25 cellular contexts compared by ENCODE assay signal in the genomic region with DNA sequence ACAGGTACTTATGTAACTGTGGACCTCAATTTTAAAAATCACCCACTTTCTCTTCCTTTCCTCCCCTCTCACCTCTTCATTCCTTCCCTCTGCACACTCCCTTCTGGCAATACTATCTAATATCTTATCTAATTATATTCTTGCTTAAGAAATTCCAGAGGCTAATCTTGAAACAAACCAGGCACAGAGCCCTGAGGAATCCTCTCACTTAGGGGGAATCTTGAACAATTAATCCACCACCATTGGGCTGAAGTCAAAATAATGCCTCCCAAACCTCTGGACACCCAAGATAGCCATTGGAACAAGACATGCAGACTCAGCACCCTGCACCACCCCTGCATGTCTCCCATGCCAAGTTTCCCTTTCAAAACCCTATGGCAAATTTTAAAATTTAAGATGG. TPM values are rescaled to one million over a fixed set of nuclear protein-coding genes. Genes with fewer than 3 reads are reported as not detected.
DNase-seq lines count a peak whose midpoint lies in the region; ATAC-seq and TF ChIP-seq lines count a peak whose summit lies in the region.
"Had no signal": no experiment of that assay in that cellular context is flagged by ENCODE, and none has a peak within 500 bp of the region (broad histone marks: within the 10 kb centered on the region; RNA-seq: fewer than 3 reads in every experiment).

No MANE protein-coding gene starts in this region.

- H3K9ac ChIP-seq in mammary epithelial cell (ENCODE audit: insufficient read depth, low read length) = no peak overlapping the region
- H3K9ac ChIP-seq in Karpas-422 (ENCODE audit: low read length) = no peak overlapping the region

- no peak overlapping the region; the same call in 1 of the 2 replicates for H3K4me3 Mint-ChIP-seq in HFFc6
- H3K4me3 Mint-ChIP-seq: CD4-positive, alpha-beta memory T cell had no signal

- intact Hi-C loops in mammary epithelial cell (cut with micrococcal nuclease) = loop anchor here (1.0 to 5.0 kb wide), 3 partner anchors 44 to 233 kb away; partner anchors contain the start of gene KRTAP4-8

- H3K4me2 ChIP-seq in mammary epithelial cell (ENCODE audit: insufficient read depth, low read depth, low read length) (no peak overlapping the region), osteoblast (ENCODE audit: insufficient read depth, low read length) (no peak overlapping the region), Karpas-422 (ENCODE audit: low read depth, low read length, poor library complexity, severe bottlenecking) (no peak overlapping the region)
- H3K4me2 ChIP-seq: A549 had no signal

- H4K20me1 ChIP-seq in mammary epithelial cell (ENCODE audit: insufficient read depth, low read length) (no peaks in the 10 kb centered on the region), osteoblast (ENCODE audit: insufficient read depth, low read length) (no peaks in the 10 kb centered on the region), Karpas-422 (ENCODE audit: insufficient read depth, low read depth, low read length) (no peaks in the 10 kb centered on the region)

- no peaks in the 10 kb centered on the region for H3K27me3 ChIP-seq in RWPE2 (ENCODE audit: insufficient read depth, poor library complexity, severe bottlenecking)
- H3K27me3 ChIP-seq in mammary epithelial cell (ENCODE audit: insufficient read depth, low read length) = no peaks in the 10 kb centered on the region
- no peaks in the 10 kb centered on the region for H3K27me3 ChIP-seq in osteoblast (ENCODE audit: insufficient read depth, low read length)
- H3K27me3 ChIP-seq in Karpas-422 (ENCODE audit: low read length) = no peaks in the 10 kb centered on the region

- no peak for TF ChIP-seq CTCF in HFFc6 (IDR thresholded peaks at IDR 0.05)
- no peak for TF ChIP-seq CTCF in RWPE2 (IDR thresholded peaks at IDR 0.05; ENCODE audit: poor library complexity, severe bottlenecking)
- no peak for TF ChIP-seq CTCF in mammary epithelial cell (conservative IDR thresholded peaks at IDR 0.05 in 1 of 2, IDR thresholded peaks at IDR 0.05 in 1 of 2; ENCODE audit: extremely low read depth in 1 of 2, insufficient read depth in 1 of 2, low read depth in 1 of 2, low read length in 2 of 2)
- no peak for TF ChIP-seq CTCF in osteoblast (IDR thresholded peaks at IDR 0.05; ENCODE audit: extremely low read depth, low read depth, low read length)

- H3K27ac ChIP-seq in RWPE2 (ENCODE audit: poor library complexity, severe bottlenecking) (peak overlapping the region; percentile 31), mammary epithelial cell (ENCODE audit: insufficient read depth, low read depth, low read length) (peak overlapping the region; percentile 49), osteoblast (ENCODE audit: low read depth, low read length) (peak overlapping the region; percentile 69), Karpas-422 (ENCODE audit: low read length) (no peak overlapping the region)
- H3K27ac ChIP-seq: A549 had no signal

- H3K36me3 ChIP-seq in RWPE2 (ENCODE audit: low read depth) = no peaks in the 10 kb centered on the region
- H3K36me3 ChIP-seq in mammary epithelial cell (ENCODE audit: insufficient read depth, low read length) = no peaks in the 10 kb centered on the region
- no peaks in the 10 kb centered on the region for H3K36me3 ChIP-seq in osteoblast (ENCODE audit: insufficient read depth, low read length)
- no peaks in the 10 kb centered on the region for H3K36me3 ChIP-seq in Karpas-422 (ENCODE audit: insufficient read depth, low read length)
- H3K36me3 ChIP-seq: HAP-1 had no signal

- no peaks in the 10 kb centered on the region for H3K9me2 ChIP-seq in Karpas-422 (replicated peaks; ENCODE audit: insufficient read depth, low read length)

- H3K9me3 ChIP-seq in RWPE2 (ENCODE audit: severe bottlenecking) = peaks cover 3% of the 10 kb centered on the region
- H3K9me3 ChIP-seq in mammary epithelial cell (replicated peaks; ENCODE audit: insufficient read depth, low read length) = peaks cover 9% of the 10 kb centered on the region
- peaks cover 2% of the 10 kb centered on the region for H3K9me3 ChIP-seq in osteoblast (ENCODE audit: low read depth, low read length)
- peaks cover 3% of the 10 kb centered on the region; the same call in 1 of the 2 replicates for H3K9me3 ChIP-seq in Karpas-422 (ENCODE audit: low read length)
- H3K9me3 ChIP-seq: HAP-1 had no signal

- H3K4me1 Mint-ChIP-seq in HFFc6 (ENCODE audit: low read depth) = peaks cover 23% of the 10 kb centered on the region

- no peak for ATAC-seq in RWPE2 (ENCODE audit: low read depth)
- ATAC-seq in stimulated activated naive CD8-positive, alpha-beta T cell treated with anti-CD3 and anti-CD28 coated beads, Interleukin-15, Interleukin-2, amounts not matched to agents 100 U/mL and 50 U/mL, for 24 hours = no peak
- ATAC-seq: A549 had no signal

- H3K27me3 Mint-ChIP-seq in HFFc6 (ENCODE audit: insufficient read depth) = no peaks in the 10 kb centered on the region

- H3K79me2 ChIP-seq in mammary epithelial cell (ENCODE audit: insufficient read depth, low read length) = no peaks in the 10 kb centered on the region
- H3K79me2 ChIP-seq in osteoblast (ENCODE audit: insufficient read depth, low read length) = no peaks in the 10 kb centered on the region
- no peaks in the 10 kb centered on the region for H3K79me2 ChIP-seq in Karpas-422 (ENCODE audit: low read length)

- H3K4me3 ChIP-seq in RWPE2 (ENCODE audit: severe bottlenecking) (no peak overlapping the region), mammary epithelial cell (replicated peaks in 1 of 3; ENCODE audit: insufficient read depth in 1 of 3, low read depth in 2 of 3, low read length in 3 of 3) (no peak overlapping the region), osteoblast (ENCODE audit: insufficient read depth, low read length) (no peak overlapping the region), Karpas-422 (ENCODE audit: low read length) (no peak overlapping the region)
- H3K4me3 ChIP-seq: A549, HAP-1 had no signal

- CTCF ChIA-PET in mammary epithelial cell (lab: Charles Lee; ENCODE audit: low non-redundant PET) = interaction anchor here (0.6 to 0.7 kb wide), 2 partner anchors 75 to 217 kb away, joined by 4 to 5 read pairs; partner anchors contain the start of gene KRTAP2-4

- no peak for DNase-seq in HFFc6
- DNase-seq in RWPE2 (ENCODE audit: low spot score) = no peak
- DNase-seq in mammary epithelial cell = no peak
- DNase-seq in osteoblast (ENCODE audit: insufficient read length, low spot score, missing footprints) = no peak
- DNase-seq in NCI-H345 (lab: John Stamatoyannopoulos, UW) = no peak
- DNase-seq in Karpas-422 = no peak
- no peak for DNase-seq in NCI-H187 treated with DMSO at 0.1 percent for 48 hours (lab: John Stamatoyannopoulos, UW)
- no peak for DNase-seq in stimulated activated naive CD8-positive, alpha-beta T cell treated with anti-CD3 and anti-CD28 coated beads, Interleukin-15, Interleukin-2, amounts not matched to agents 100 U/mL and 50 U/mL, for 24 hours
- DNase-seq: C1 segment of cervical spinal cord; CD4-positive, alpha-beta memory T cell; COR-L47; GOT3; KG1; NCI-H1048; NCI-H1417; NCI-H1694 treated with DMSO at 0.1 percent for 48 hours; NCI-H2081 treated with DMSO at 0.1 percent for 48 hours; NCI-H2171; NCI-H524; NCI-H748 treated with DMSO at 0.1 percent for 48 hours; Right ventricle myocardium superior had no signal

- H3K4me1 ChIP-seq in RWPE2 (ENCODE audit: insufficient read depth, poor library complexity, severe bottlenecking) (peaks cover 2% of the 10 kb centered on the region), mammary epithelial cell (ENCODE audit: insufficient read depth, low read length) (peaks cover 10% of the 10 kb centered on the region), osteoblast (ENCODE audit: insufficient read depth, low read length) (peaks cover 6% of the 10 kb centered on the region), Karpas-422 (ENCODE audit: low read length) (no peaks in the 10 kb centered on the region)
- H3K4me1 ChIP-seq: A549, HAP-1 had no signal

- peak overlapping the region; percentile 84 for H3K27ac Mint-ChIP-seq in HFFc6

- peaks cover 50% of the 10 kb centered on the region for H3K9me3 Mint-ChIP-seq in HFFc6

- BruUV-seq in mammary epithelial cell (replicated peaks; lab: Mats Ljungman, UMichigan) = TSS peak; percentile 32

- H2AFZ ChIP-seq in mammary epithelial cell (ENCODE audit: low read depth, low read length) (no peak overlapping the region), osteoblast (ENCODE audit: low read length) (no peak overlapping the region), Karpas-422 (ENCODE audit: low read length) (no peak overlapping the region)

- H3K36me3 Mint-ChIP-seq in HFFc6 (ENCODE audit: low read depth) = peaks cover 52% of the 10 kb centered on the region

- in situ Hi-C loops in mammary epithelial cell (cut with MboI; ENCODE audit: low sequenced_read_pairs in 2 of 2) = no loop called here

- dilution Hi-C loops in mammary epithelial cell (cut with HindIII; ENCODE audit: low sequenced_read_pairs) = loop anchor here (10.0 kb wide), 1 partner anchor 53 kb away; no protein-coding TSS in a partner anchor

RNA-seq across cellular contexts. Expression of gene KRTAP4-6, which starts 1.0 kb away (rescaled TPM):
- total RNA-seq in HFFc6 (2021; fragmentation: NEBNext Ultra II Directional; extraction: Animal tissue kit (Norgen Biotek cat#: 25700)) = not detected
- total RNA-seq in mammary epithelial cell (not detected), osteoblast (not detected in 2 replicates)
- not detected for polyA plus RNA-seq in mammary epithelial cell
- polyA minus RNA-seq in mammary epithelial cell = not detected
- total RNA-seq in Karpas-422 (2014; rRNA removed; shearing (Covaris generic); ENCODE audit: low replicate concordance) = not detected in 2 replicates
- total RNA-seq: CD4-positive, alpha-beta memory T cell; Right ventricle myocardium superior; RPMI7951; SK-MEL-5 had no signal
- polyA plus RNA-seq: A549 had no signal

RNA-seq across cellular contexts. Expression of gene KRTAP4-5, which starts 8.3 kb away (rescaled TPM):
- total RNA-seq in HFFc6 (2021; fragmentation: NEBNext Ultra II Directional; extraction: Animal tissue kit (Norgen Biotek cat#: 25700)) = not detected
- total RNA-seq in mammary epithelial cell = not detected
- not detected for polyA plus RNA-seq in mammary epithelial cell
- not detected for polyA minus RNA-seq in mammary epithelial cell
- not detected in 2 replicates for total RNA-seq in osteoblast
- total RNA-seq in Karpas-422 (2014; rRNA removed; shearing (Covaris generic); ENCODE audit: low replicate concordance) = not detected in 2 replicates
- total RNA-seq: CD4-positive, alpha-beta memory T cell; Right ventricle myocardium superior; RPMI7951; SK-MEL-5 had no signal
- polyA plus RNA-seq: A549; CD4-positive, alpha-beta memory T cell had no signal

RNA-seq across cellular contexts. Expression of gene KRTAP4-12, which starts 17.4 kb away (rescaled TPM):
- 1 to 10 TPM; 6.1 to 8.4 (median 6.7) TPM for total RNA-seq in HFFc6 (2021; fragmentation: NEBNext Ultra II Directional; extraction: Animal tissue kit (Norgen Biotek cat#: 25700))
- total RNA-seq in mammary epithelial cell = not detected
- polyA plus RNA-seq in mammary epithelial cell = not detected
- polyA minus RNA-seq in mammary epithelial cell = not detected
- not detected in 2 replicates for total RNA-seq in osteoblast
- total RNA-seq in Karpas-422 (2014; rRNA removed; shearing (Covaris generic); ENCODE audit: low replicate concordance) = not detected in 2 replicates
- total RNA-seq: CD4-positive, alpha-beta memory T cell; Right ventricle myocardium superior; RPMI7951; SK-MEL-5 had no signal
- polyA plus RNA-seq: A549; CD4-positive, alpha-beta memory T cell had no signal

RNA-seq across cellular contexts. Expression of gene KRTAP4-4, which starts 19.2 kb away (rescaled TPM):
- total RNA-seq in HFFc6 (2021; fragmentation: NEBNext Ultra II Directional; extraction: Animal tissue kit (Norgen Biotek cat#: 25700)) = not detected
- total RNA-seq in mammary epithelial cell = not detected
- polyA plus RNA-seq in mammary epithelial cell = not detected
- polyA minus RNA-seq in mammary epithelial cell = not detected
- not detected in 2 replicates for total RNA-seq in osteoblast
- not detected in 2 replicates for total RNA-seq in Karpas-422 (2014; rRNA removed; shearing (Covaris generic); ENCODE audit: low replicate concordance)
- total RNA-seq: CD4-positive, alpha-beta memory T cell; Right ventricle myocardium superior; RPMI7951; SK-MEL-5 had no signal
- polyA plus RNA-seq: A549; CD4-positive, alpha-beta memory T cell had no signal

RNA-seq across cellular contexts. Expression of gene KRTAP4-11, which starts 23.2 kb away (rescaled TPM):
- total RNA-seq in HFFc6 (2021; fragmentation: NEBNext Ultra II Directional; extraction: Animal tissue kit (Norgen Biotek cat#: 25700)) = not detected
- total RNA-seq in mammary epithelial cell (not detected), osteoblast (not detected in 2 replicates)
- polyA plus RNA-seq in mammary epithelial cell = not detected
- not detected for polyA minus RNA-seq in mammary epithelial cell
- not detected in 2 replicates for total RNA-seq in Karpas-422 (2014; rRNA removed; shearing (Covaris generic); ENCODE audit: low replicate concordance)
- total RNA-seq: CD4-positive, alpha-beta memory T cell; Right ventricle myocardium superior; RPMI7951; SK-MEL-5 had no signal
- polyA plus RNA-seq: A549; CD4-positive, alpha-beta memory T cell had no signal
